In the genomic region with DNA sequence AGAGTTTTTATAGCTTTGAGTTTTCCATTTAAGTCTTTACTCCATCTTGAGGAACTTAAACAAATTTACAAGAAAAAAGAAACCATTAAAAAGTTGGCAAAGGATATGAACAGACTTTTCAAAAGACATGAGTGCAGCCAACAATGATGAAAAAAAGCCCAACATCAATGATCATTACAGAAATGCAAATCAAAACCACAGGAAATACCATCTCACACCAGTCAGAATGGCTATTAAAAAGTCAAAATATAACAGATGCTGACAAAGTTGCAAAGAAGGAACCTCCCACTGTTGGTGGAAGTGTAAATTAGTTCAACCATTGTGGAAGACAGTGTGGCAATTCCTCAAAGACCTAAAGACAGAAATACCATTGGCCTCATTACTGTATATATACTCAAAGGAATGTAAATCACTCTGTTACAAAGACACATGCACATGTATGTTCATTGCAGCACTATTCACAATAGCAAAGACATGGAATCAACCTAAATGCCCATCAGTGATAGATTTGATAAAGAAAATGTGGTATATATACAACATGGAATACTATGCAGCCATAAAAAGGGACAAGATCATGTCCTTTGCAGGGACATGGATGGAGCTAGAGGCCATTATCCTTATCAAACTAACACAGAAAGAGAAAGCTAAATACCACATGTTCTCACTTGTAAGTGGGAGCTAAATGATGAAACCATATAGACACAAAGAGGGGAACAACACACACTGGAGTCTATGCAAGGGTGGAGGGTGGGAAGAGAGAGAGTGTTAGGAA, we compare ENCODE assay signal across 2 cellular contexts.
A peak's percentile ranks its signal among the peaks of the same experiment; 100 is the strongest.
TF ChIP-seq lines count a peak whose summit lies in the region.

No MANE protein-coding gene starts in this region.

TF ChIP-seq in HEK293, 187 proteins besides CTCF, POLR2A, EP300 and RAD21:
- TF ChIP-seq ZNF146 (tag by site-specific recombination; IDR thresholded peaks at IDR 0.05) = peak; percentile 84
TF ChIP-seq in HEK293: peak in this region for 1; not testable (repeated sequence) for 186.

TF ChIP-seq in H1, 55 proteins besides CTCF, POLR2A, EP300 and RAD21:
- 0 out of 2 replicates have a peak, but pooled peaks have one; percentile 30 for TF ChIP-seq KDM1A (IDR thresholded peaks at IDR 0.05; ENCODE audit: borderline replicate concordance, low read length)
